9 cellular contexts compared by ENCODE assay signal in genomic region chr12:120230974-120231315, GRCh38. TPM values are rescaled to one million over a fixed set of nuclear protein-coding genes. Genes with fewer than 3 reads are reported as not detected.
DNase-seq lines count a peak whose midpoint lies in the region; ATAC-seq and TF ChIP-seq lines count a peak whose summit lies in the region.
"Had no signal": no experiment of that assay in that cellular context is flagged by ENCODE, and none has a peak within 500 bp of the region (broad histone marks: within the 10 kb centered on the region; RNA-seq: fewer than 3 reads in every experiment).

No MANE protein-coding gene starts in this region.

- TF ChIP-seq CTCF in MCF 10A (IDR thresholded peaks at IDR 0.05; ENCODE audit: unreplicated experiment) (no peak), lung (IDR thresholded peaks at IDR 0.05; ENCODE audit: control extremely low read depth, extremely low read depth) (no peak), tibial artery (IDR thresholded peaks at IDR 0.05) (no peak)

- BruUV-seq in MCF 10A (replicated peaks; lab: Mats Ljungman, UMichigan) = TSS peak; percentile 74

- H3K27me3 Mint-ChIP-seq in activated CD8-positive, alpha-beta memory T cell treated with anti-CD3 and anti-CD28 coated beads, Interleukin-2, amount 10 ng/mL, durations not matched to agents 7 days and 5 days = no peaks in the 10 kb centered on the region
- no peaks in the 10 kb centered on the region for H3K27me3 Mint-ChIP-seq in MCF 10A (ENCODE audit: insufficient read depth, unreplicated experiment)

- peaks cover 49 to 64% of the 10 kb centered on the region in 2 donors for H3K4me1 ChIP-seq in lung (ENCODE audit: control insufficient read depth in 2 of 2, insufficient read depth in 2 of 2, low read length in 2 of 2)
- peaks cover 33 to 88% (median 78%) of the 10 kb centered on the region in 4 donors for H3K4me1 ChIP-seq in tibial artery

- CTCF ChIA-PET in activated CD8-positive, alpha-beta memory T cell treated with anti-CD3 and anti-CD28 coated beads, Interleukin-2, amount 10 ng/mL, durations not matched to agents 7 days and 5 days (lab: Charles Lee) = interaction anchor here (0.5 to 15.1 kb wide), 9 partner anchors 12 to 1316 kb away, joined by 3 to 768 read pairs (median 6); partner anchors contain the start of genes PXN, RPLP0 and SIRT4
- CTCF ChIA-PET in MCF 10A (lab: Yijun Ruan, JAX) = interaction anchor here (1.1 to 12.4 kb wide), 5 partner anchors 17 to 71 kb away, joined by 4 to 454 read pairs (median 86); partner anchors contain the start of genes PXN, RPLP0 and SIRT4

- peak overlapping the region; percentile 51 for H3K4me3 Mint-ChIP-seq in activated CD8-positive, alpha-beta memory T cell treated with anti-CD3 and anti-CD28 coated beads, Interleukin-2, amount 10 ng/mL, durations not matched to agents 7 days and 5 days
- peak overlapping the region; percentile 61 for H3K4me3 Mint-ChIP-seq in MCF 10A (ENCODE audit: unreplicated experiment)

- H3K36me3 ChIP-seq in lung (ENCODE audit: control insufficient read depth in 2 of 2, insufficient read depth in 2 of 2, low read length in 2 of 2) (peaks cover 0 to 3% of the 10 kb centered on the region in 2 donors), tibial artery (peaks cover 0 to 8% (median 0%) of the 10 kb centered on the region in 3 donors)
- H3K36me3 ChIP-seq: BE2C had no signal

- ATAC-seq in activated CD8-positive, alpha-beta memory T cell treated with anti-CD3 and anti-CD28 coated beads, Interleukin-2, amount 10 ng/mL, durations not matched to agents 7 days and 5 days = no peak
- ATAC-seq in lung (ENCODE audit: insufficient read depth, low FRiP score) = no peak
- no peak for ATAC-seq in GM21360 (IDR thresholded peaks at IDR 0.05; ENCODE audit: unreplicated experiment)
- no peak for ATAC-seq in HG02610 (IDR thresholded peaks at IDR 0.05; ENCODE audit: unreplicated experiment)

- no peak overlapping the region for H3K4me3 ChIP-seq in lung
- no peak overlapping the region for H3K4me3 ChIP-seq in tibial artery

- peak overlapping the region; percentile 89 to 93 for H3K27ac ChIP-seq in lung (ENCODE audit: low read depth in 1 of 2, low read length in 1 of 2)
- peak overlapping the region; percentile 74 to 90 for H3K27ac ChIP-seq in tibial artery

- H3K36me3 Mint-ChIP-seq in activated CD8-positive, alpha-beta memory T cell treated with anti-CD3 and anti-CD28 coated beads, Interleukin-2, amount 10 ng/mL, durations not matched to agents 7 days and 5 days = peaks cover 6% of the 10 kb centered on the region
- H3K36me3 Mint-ChIP-seq in MCF 10A (ENCODE audit: insufficient read depth, unreplicated experiment) = peaks cover 41% of the 10 kb centered on the region

- no peaks in the 10 kb centered on the region for H3K9me3 Mint-ChIP-seq in activated CD8-positive, alpha-beta memory T cell treated with anti-CD3 and anti-CD28 coated beads, Interleukin-2, amount 10 ng/mL, durations not matched to agents 7 days and 5 days (ENCODE audit: low read depth)
- H3K9me3 Mint-ChIP-seq in MCF 10A (ENCODE audit: unreplicated experiment) = no peaks in the 10 kb centered on the region

- WGBS in lung, 2 donors = 23 to 45% methylated on average over 6 of the region's 6 CpGs

- intact Hi-C loops in MCF 10A (cut with micrococcal nuclease) = loop anchor here (1.0 kb wide), 1 partner anchor 60 kb away; the partner anchor contains the start of gene RNU4-2
- intact Hi-C loops in tibial artery (cut with DNase I; ENCODE audit: low total_unique reads) = no loop called here

- no peak for DNase-seq in activated CD8-positive, alpha-beta memory T cell treated with anti-CD3 and anti-CD28 coated beads, Interleukin-2, amount 10 ng/mL, durations not matched to agents 7 days and 5 days
- DNase-seq in activated CD8-positive, alpha-beta memory T cell treated with anti-CD3 and anti-CD28 coated beads, Interleukin-2, amount 50 U/mL, for 4 hours = no peak
- DNase-seq in MCF 10A (ENCODE audit: unreplicated experiment) (no peak), lung (ENCODE audit: low spot score) (no peak), tibial artery (no peak), NCI-H2227 treated with DMSO at 0.1 percent for 48 hours (lab: John Stamatoyannopoulos, UW) (no peak)

- no peaks in the 10 kb centered on the region for H3K27me3 ChIP-seq in lung (ENCODE audit: control insufficient read depth, insufficient read depth)
- H3K27me3 ChIP-seq in tibial artery = no peaks in the 10 kb centered on the region
- H3K27me3 ChIP-seq: BE2C had no signal

- H3K4me1 Mint-ChIP-seq in activated CD8-positive, alpha-beta memory T cell treated with anti-CD3 and anti-CD28 coated beads, Interleukin-2, amount 10 ng/mL, durations not matched to agents 7 days and 5 days = peaks cover 87% of the 10 kb centered on the region
- H3K4me1 Mint-ChIP-seq in MCF 10A (ENCODE audit: insufficient read depth, unreplicated experiment) = peaks cover 74% of the 10 kb centered on the region

- no peaks in the 10 kb centered on the region for H3K9me3 ChIP-seq in lung (ENCODE audit: control insufficient read depth in 2 of 2, insufficient read depth in 1 of 2, low read length in 1 of 2)
- no peaks in the 10 kb centered on the region for H3K9me3 ChIP-seq in tibial artery
- H3K9me3 ChIP-seq: BE2C had no signal

- POLR2A ChIA-PET in MCF 10A (lab: Yijun Ruan, JAX) = interaction anchor here (1.3 to 17.7 kb wide), 7 partner anchors 9 to 237 kb away, joined by 3 to 549 read pairs (median 88); partner anchors contain the start of genes GCN1, PXN, RNU4-1 and RNU4-2

- H3K27ac Mint-ChIP-seq in activated CD8-positive, alpha-beta memory T cell treated with anti-CD3 and anti-CD28 coated beads, Interleukin-2, amount 10 ng/mL, durations not matched to agents 7 days and 5 days = peak overlapping the region; percentile 90
- peak overlapping the region; percentile 86 for H3K27ac Mint-ChIP-seq in MCF 10A (ENCODE audit: low read depth, unreplicated experiment)

RNA-seq across cellular contexts. Expression of gene RPLP0, which starts 30.0 kb away (rescaled TPM):
- 1,000 to 10,000 TPM; 1,755 to 2,356 TPM for total RNA-seq in activated CD8-positive, alpha-beta memory T cell treated with anti-CD3 and anti-CD28 coated beads, Interleukin-2, amount 10 ng/mL, durations not matched to agents 7 days and 5 days
- total RNA-seq in MCF 10A (2022) (2,870 and 3,181 TPM in 2 replicates), lung (1,000 to 10,000 TPM; 1,492 to 1,979 TPM)
- polyA plus RNA-seq in lung = 1,000 to 10,000 TPM; 2,934 to 3,190 TPM

RNA-seq across cellular contexts. Expression of gene PXN, which starts 34.6 kb away (rescaled TPM):
- 100 to 1,000 TPM in 1 of 2 experiments, 10 to 100 TPM in 1; 69.3 to 146 TPM for total RNA-seq in activated CD8-positive, alpha-beta memory T cell treated with anti-CD3 and anti-CD28 coated beads, Interleukin-2, amount 10 ng/mL, durations not matched to agents 7 days and 5 days
- 216 and 256 TPM in 2 replicates for total RNA-seq in MCF 10A (2022)
- total RNA-seq in lung = 100 to 1,000 TPM in 1 of 2 donors, 10 to 100 TPM in 1; 81.1 to 117 TPM
- polyA plus RNA-seq in lung = 10 to 100 TPM; 81.3 to 100.0 TPM

RNA-seq across cellular contexts. Expression of gene GCN1, which starts 36.4 kb away (rescaled TPM):
- total RNA-seq in activated CD8-positive, alpha-beta memory T cell treated with anti-CD3 and anti-CD28 coated beads, Interleukin-2, amount 10 ng/mL, durations not matched to agents 7 days and 5 days = 100 to 1,000 TPM; 126 to 151 TPM
- total RNA-seq in MCF 10A (2022) (116 and 117 TPM in 2 replicates), lung (10 to 100 TPM; 76.4 to 93.6 TPM)
- polyA plus RNA-seq in lung = 10 to 100 TPM; 19.3 to 29.7 TPM
